In the genomic region with DNA sequence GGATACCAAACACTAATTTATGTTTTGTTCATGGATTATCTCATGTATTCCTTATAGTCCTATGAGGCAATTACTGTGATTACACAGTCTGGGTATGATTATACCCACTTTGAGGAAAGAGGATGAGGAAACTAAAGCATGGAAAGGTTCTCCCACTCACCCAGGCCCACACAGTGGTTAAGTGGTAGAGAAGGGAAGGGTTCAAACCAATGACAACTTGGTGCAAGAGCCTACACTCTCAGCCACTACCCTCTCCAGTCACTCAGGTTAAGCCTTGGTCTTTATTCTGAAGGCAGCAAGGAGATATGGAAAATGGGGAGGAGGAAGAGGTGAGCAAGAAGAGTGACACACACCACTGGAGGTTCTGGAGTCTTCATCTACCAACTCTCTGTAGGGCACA, we compare ENCODE assay signal across 20 cellular contexts.
DNase-seq lines count a peak whose midpoint lies in the region; ATAC-seq, FAIRE-seq and TF ChIP-seq lines count a peak whose summit lies in the region.
"Had no signal": no experiment of that assay in that cellular context is flagged by ENCODE, and none has a peak within 500 bp of the region (broad histone marks: within the 10 kb centered on the region; RNA-seq: fewer than 3 reads in every experiment).

No MANE protein-coding gene starts in this region.

- H3K4me2 ChIP-seq in HCT116 (ENCODE audit: low read length) (no peak overlapping the region), K562 (ENCODE audit: insufficient read depth, low read length) (no peak overlapping the region)

- no TSS peak for BruUV-seq in HCT116 (replicated peaks; lab: Mats Ljungman, UMichigan)
- BruUV-seq in K562 (replicated peaks; lab: Mats Ljungman, UMichigan): no TSS peak

- no peak for DNase-seq in activated CD4-positive, alpha-beta T cell treated with anti-CD3 and anti-CD28 coated beads for 36 hours
- DNase-seq in activated CD4-positive, alpha-beta T cell treated with anti-CD3 and anti-CD28 coated beads for 4 hours: no peak
- DNase-seq in HCT116 (ENCODE audit: low read depth, low spot score): no peak
- no peak for DNase-seq in K562 (ENCODE audit: extremely low read depth in 1 of 4, low spot score in 3 of 4)
- DNase-seq in stimulated activated effector memory CD8-positive, alpha-beta T cell treated with anti-CD3 and anti-CD28 coated beads, Interleukin-12 subunit alpha, Interleukin-12 subunit beta, amount 100 ng/mL, for 72 hours (ENCODE audit: low spot score in 2 of 2): no peak
- DNase-seq in kidney glomerular epithelial cell (lab: John Stamatoyannopoulos, UW): no peak
- DNase-seq in OCI-M1 (lab: John Stamatoyannopoulos, UW): no peak
- DNase-seq: 8988T, GOT3, HCEC 1CT, Kasumi-1, NCI-H1694 treated with DMSO at 0.1 percent for 48 hours, NCI-H2081 treated with DMSO at 0.1 percent for 48 hours, NCI-H2171 treated with DMSO at 0.1 percent for 48 hours, NCI-H524 treated with DMSO at 0.1 percent for 48 hours, Right ventricle myocardium superior had no signal

- H3K9ac ChIP-seq in HCT116 (ENCODE audit: low read length) (no peak overlapping the region), K562 (ENCODE audit: insufficient read depth in 1 of 2, low read depth in 2 of 2, low read length in 2 of 2) (no peak overlapping the region)

- TF ChIP-seq RAD21 in HCT116 (IDR thresholded peaks at IDR 0.05; ENCODE audit: low read depth) (no peak), K562 (CRISPR knock-in tag; conservative IDR thresholded peaks at IDR 0.05 in 1 of 2, IDR thresholded peaks at IDR 0.05 in 1 of 2) (no peak)

- H2AFZ ChIP-seq in HCT116 (ENCODE audit: low read depth, low read length, poor library complexity, severe bottlenecking) (peak overlapping the region; percentile 54), K562 (ENCODE audit: low read depth, low read length) (0 out of 2 replicates have a peak overlapping the region, but pooled peaks have one; percentile 43)

- H3K4me3 ChIP-seq in HCT116 (replicated peaks in 1 of 2; ENCODE audit: low read depth in 1 of 2, low read length in 2 of 2) (no peak overlapping the region), K562 (no peak overlapping the region)

- H3K4me3 Mint-ChIP-seq in activated CD4-positive, alpha-beta T cell treated with anti-CD3 and anti-CD28 coated beads for 36 hours: no peak overlapping the region
- H3K4me3 Mint-ChIP-seq in stimulated activated effector memory CD8-positive, alpha-beta T cell treated with anti-CD3 and anti-CD28 coated beads, Interleukin-12 subunit alpha, Interleukin-12 subunit beta, amount 100 ng/mL, for 72 hours: no peak overlapping the region

- ATAC-seq in activated CD4-positive, alpha-beta T cell treated with anti-CD3 and anti-CD28 coated beads for 36 hours: peak; percentile 44
- ATAC-seq in HCT116 (no peak), K562 (no peak), HG03457 (IDR thresholded peaks at IDR 0.05; ENCODE audit: unreplicated experiment) (no peak)
- no peak for ATAC-seq in stimulated activated effector memory CD8-positive, alpha-beta T cell treated with anti-CD3 and anti-CD28 coated beads, Interleukin-12 subunit alpha, Interleukin-12 subunit beta, amount 100 ng/mL, for 72 hours

- no peaks in the 10 kb centered on the region for H3K36me3 Mint-ChIP-seq in activated CD4-positive, alpha-beta T cell treated with anti-CD3 and anti-CD28 coated beads for 36 hours (ENCODE audit: low read depth)
- H3K36me3 Mint-ChIP-seq in stimulated activated effector memory CD8-positive, alpha-beta T cell treated with anti-CD3 and anti-CD28 coated beads, Interleukin-12 subunit alpha, Interleukin-12 subunit beta, amount 100 ng/mL, for 72 hours: no peaks in the 10 kb centered on the region

- no peaks in the 10 kb centered on the region for H3K27me3 Mint-ChIP-seq in activated CD4-positive, alpha-beta T cell treated with anti-CD3 and anti-CD28 coated beads for 36 hours

- POLR2A ChIA-PET in activated CD4-positive, alpha-beta T cell treated with anti-CD3 and anti-CD28 coated beads for 36 hours (lab: Charles Lee): no interaction called here
- POLR2A ChIA-PET in HCT116 (lab: Charles Lee) (no interaction called here), K562 (lab: Yijun Ruan, JAX) (interaction anchor here (1.0 to 1.3 kb wide), 3 partner anchors 13 to 56 kb away, joined by 3 to 4 read pairs (median 3); no protein-coding TSS in a partner anchor)

- no peaks in the 10 kb centered on the region for H4K20me1 ChIP-seq in HCT116 (ENCODE audit: insufficient read depth)
- no peaks in the 10 kb centered on the region for H4K20me1 ChIP-seq in K562 (replicated peaks; ENCODE audit: control insufficient read depth, insufficient read depth, low read length)

- no peaks in the 10 kb centered on the region for H3K9me3 Mint-ChIP-seq in activated CD4-positive, alpha-beta T cell treated with anti-CD3 and anti-CD28 coated beads for 36 hours (ENCODE audit: low read depth)
- H3K9me3 Mint-ChIP-seq in stimulated activated effector memory CD8-positive, alpha-beta T cell treated with anti-CD3 and anti-CD28 coated beads, Interleukin-12 subunit alpha, Interleukin-12 subunit beta, amount 100 ng/mL, for 72 hours: no peaks in the 10 kb centered on the region

- TF ChIP-seq EP300 in K562 (IDR thresholded peaks at IDR 0.05; ENCODE audit: low read length): no peak

- intact Hi-C loops in activated CD4-positive, alpha-beta T cell treated with anti-CD3 and anti-CD28 coated beads for 36 hours (cut with DNase I, micrococcal nuclease): no loop called here
- intact Hi-C loops in HCT116 (cut with micrococcal nuclease) (no loop called here), K562 (cut with micrococcal nuclease) (no loop called here)

- no peak for FAIRE-seq in K562 (lab: Jason Lieb, UNC)
- FAIRE-seq: G401.6, GM12892 had no signal

- H3K9me1 ChIP-seq in K562 (ENCODE audit: control insufficient read depth, insufficient read depth, low read length): peaks cover 4% of the 10 kb centered on the region

- no peak for TF ChIP-seq CTCF in HCT116 (IDR thresholded peaks at IDR 0.05 in 2 of 3, conservative IDR thresholded peaks at IDR 0.05 in 1 of 3; ENCODE audit: borderline replicate concordance in 1 of 3, insufficient read depth in 1 of 3, low read depth in 2 of 3, low read length in 2 of 3)
- TF ChIP-seq CTCF in K562 (IDR thresholded peaks at IDR 0.05 in 2 of 3, conservative IDR thresholded peaks at IDR 0.05 in 1 of 3; ENCODE audit: insufficient read depth in 2 of 3, low read depth in 1 of 3, low read length in 3 of 3): no peak

- peaks cover 16% of the 10 kb centered on the region for H3K4me1 Mint-ChIP-seq in activated CD4-positive, alpha-beta T cell treated with anti-CD3 and anti-CD28 coated beads for 36 hours
- H3K4me1 Mint-ChIP-seq in stimulated activated effector memory CD8-positive, alpha-beta T cell treated with anti-CD3 and anti-CD28 coated beads, Interleukin-12 subunit alpha, Interleukin-12 subunit beta, amount 100 ng/mL, for 72 hours: peaks cover 26% of the 10 kb centered on the region

- RAD21 ChIA-PET in HCT116 (lab: Charles Lee; ENCODE audit: low non-redundant PET in 1 of 2, low total read pairs in 2 of 2, uncharacterized antibody in 2 of 2, unreplicated experiment in 2 of 2): no interaction called here

- no peak overlapping the region for H3K27ac Mint-ChIP-seq in activated CD4-positive, alpha-beta T cell treated with anti-CD3 and anti-CD28 coated beads for 36 hours
- peak overlapping the region; percentile 18 for H3K27ac Mint-ChIP-seq in stimulated activated effector memory CD8-positive, alpha-beta T cell treated with anti-CD3 and anti-CD28 coated beads, Interleukin-12 subunit alpha, Interleukin-12 subunit beta, amount 100 ng/mL, for 72 hours

- in situ Hi-C loops in K562 (cut with MboI): no loop called here

- TF ChIP-seq POLR2A in HCT116 (IDR thresholded peaks at IDR 0.05; ENCODE audit: borderline replicate concordance, extremely low read depth, insufficient read depth, insufficient read length): no peak
- TF ChIP-seq POLR2A in K562 (conservative IDR thresholded peaks at IDR 0.05): no peak

- H3K4me1 ChIP-seq in HCT116 (ENCODE audit: control insufficient read depth in 1 of 2, insufficient read depth in 2 of 2, low read length in 2 of 2): peaks cover 21 to 48% of the 10 kb centered on the region in 2 experiments
- H3K4me1 ChIP-seq in K562 (replicated peaks in 1 of 2; ENCODE audit: control insufficient read depth in 2 of 2, insufficient read depth in 2 of 2, low read length in 2 of 2): peaks cover 23 to 47% of the 10 kb centered on the region in 2 experiments

- CTCF ChIA-PET in activated CD4-positive, alpha-beta T cell treated with anti-CD3 and anti-CD28 coated beads for 36 hours (lab: Charles Lee): interaction anchor here (0.7 to 1.2 kb wide), 2 partner anchors 10 to 93 kb away, joined by 3 to 6 read pairs; no protein-coding TSS in a partner anchor
- CTCF ChIA-PET in HCT116 (lab: Charles Lee) (no interaction called here), K562 (lab: Yijun Ruan, JAX; ENCODE audit: low intra/inter-chr PET ratio) (no interaction called here)

- H3K27me3 ChIP-seq in HCT116 (ENCODE audit: insufficient read depth, low read length): no peaks in the 10 kb centered on the region
- no peaks in the 10 kb centered on the region for H3K27me3 ChIP-seq in K562 (ENCODE audit: control insufficient read depth in 2 of 2, insufficient read depth in 2 of 2, low read length in 2 of 2)

- no peaks in the 10 kb centered on the region for H3K9me3 ChIP-seq in HCT116 (ENCODE audit: control insufficient read depth in 1 of 2, insufficient read depth in 1 of 2, low read depth in 1 of 2, low read length in 2 of 2)
- no peaks in the 10 kb centered on the region for H3K9me3 ChIP-seq in K562 (replicated peaks; ENCODE audit: control insufficient read depth, insufficient read depth, low read depth, low read length)

- H3K27ac ChIP-seq in HCT116 (ENCODE audit: low read depth, low read length) (no peak overlapping the region), K562 (ENCODE audit: extremely low read depth, low read depth, low read length) (no peak overlapping the region)
- H3K27ac ChIP-seq: C4-2B had no signal

- no peaks in the 10 kb centered on the region for H3K79me2 ChIP-seq in HCT116 (ENCODE audit: insufficient read depth, low read length)
- H3K79me2 ChIP-seq in K562 (ENCODE audit: control insufficient read depth, insufficient read depth, low read length): no peaks in the 10 kb centered on the region

- H3K9me2 ChIP-seq in HCT116 (ENCODE audit: insufficient read depth): no peaks in the 10 kb centered on the region

- H3K36me3 ChIP-seq in HCT116 (ENCODE audit: control insufficient read depth in 1 of 2, insufficient read depth in 2 of 2, low read length in 2 of 2) (no peaks in the 10 kb centered on the region), K562 (ENCODE audit: control insufficient read depth, insufficient read depth, low read length) (no peaks in the 10 kb centered on the region)

TF ChIP-seq in HCT116, 20 proteins besides CTCF, POLR2A, EP300 and RAD21 (continues in another document):
- TF ChIP-seq POLR2AphosphoS5 (IDR thresholded peaks at IDR 0.05; ENCODE audit: low read depth, low read length): no peak
- no peak for TF ChIP-seq ZNF274 (IDR thresholded peaks at IDR 0.05; ENCODE audit: low read depth, low read length)
- TF ChIP-seq ZFX (IDR thresholded peaks at IDR 0.05): no peak
